13 cellular contexts compared by ENCODE assay signal in genomic region chr2:24883946-24884345, GRCh38. TPM values are rescaled to one million over a fixed set of nuclear protein-coding genes. Genes with fewer than 3 reads are reported as not detected.
DNase-seq lines count a peak whose midpoint lies in the region; ATAC-seq and TF ChIP-seq lines count a peak whose summit lies in the region.
"Had no signal": no experiment of that assay in that cellular context is flagged by ENCODE, and none has a peak within 500 bp of the region (broad histone marks: within the 10 kb centered on the region; RNA-seq: fewer than 3 reads in every experiment).

No MANE protein-coding gene starts in this region.

- in situ Hi-C loops in ACHN (cut with HindIII; ENCODE audit: low pct_ligation_motif_present, low pct_unique_long_range_greater_than_20kb, low sequenced_read_pairs), result no loop called here
- in situ Hi-C loops in HAP-1 (cut with MboI; ENCODE audit: low sequenced_read_pairs), result no loop called here

- no peak overlapping the region for H3K4me3 ChIP-seq in choroid plexus epithelial cell (ENCODE audit: low read depth, low read length)
- H3K4me3 ChIP-seq in lower lobe of right lung, result no peak overlapping the region
- no peak overlapping the region for H3K4me3 ChIP-seq in HAP-1

- H2BK5ac ChIP-seq in H9 (ENCODE audit: insufficient read length, low read length), result no peak overlapping the region

- H4K20me1 ChIP-seq in H9 (ENCODE audit: control insufficient read depth, insufficient read depth, insufficient read length), result no peaks in the 10 kb centered on the region

- H3K56ac ChIP-seq in H9 (ENCODE audit: insufficient read length, low read depth, low read length), result no peak overlapping the region

- H3T11ph ChIP-seq in H9 (ENCODE audit: low read length), result no peak overlapping the region

- H3K4me1 Mint-ChIP-seq in H9, result peaks cover 11 to 16% of the 10 kb centered on the region in 2 experiments

- no peaks in the 10 kb centered on the region for H3K9me3 ChIP-seq in lower lobe of right lung
- H3K9me3 ChIP-seq in HAP-1, result no peaks in the 10 kb centered on the region
- no peaks in the 10 kb centered on the region for H3K9me3 ChIP-seq in H9 (ENCODE audit: control insufficient read depth, low read depth, low read length)

- H2AK5ac ChIP-seq in H9 (ENCODE audit: insufficient read length, low read length), result no peak overlapping the region

- H3K4ac ChIP-seq in H9 (ENCODE audit: low read depth, low read length), result no peak overlapping the region

- H3K23me2 ChIP-seq in H9 (ENCODE audit: insufficient read length, low read depth, low read length, poor library complexity, severe bottlenecking), result no peaks in the 10 kb centered on the region

- no peak overlapping the region for H3K4me2 ChIP-seq in H9 (ENCODE audit: insufficient read depth, insufficient read length, low read length)

- H2AFZ ChIP-seq in H9 (ENCODE audit: low read length), result no peak overlapping the region

- no peaks in the 10 kb centered on the region for H3K9me3 Mint-ChIP-seq in H9
- H3K9me3 Mint-ChIP-seq: activated CD4-positive, alpha-beta T cell treated with anti-CD3 and anti-CD28 coated beads, Interleukin-2, amount 10 ng/mL, durations not matched to agents 24 days and 14 days had no signal

- peaks cover 5% of the 10 kb centered on the region for H3K4me1 ChIP-seq in lower lobe of right lung
- no peaks in the 10 kb centered on the region for H3K4me1 ChIP-seq in HAP-1
- H3K4me1 ChIP-seq in H9 (ENCODE audit: insufficient read depth, low read length), result no peaks in the 10 kb centered on the region; the same call in 1 of the 2 replicates

- H3K36me3 Mint-ChIP-seq in H9 (ENCODE audit: insufficient read depth in 1 of 3, low read depth in 3 of 3), result peaks cover 0 to 4% (median 0%) of the 10 kb centered on the region in 3 experiments; a peak in 2 of 7 replicates

- H4K91ac ChIP-seq in H9 (ENCODE audit: insufficient read length, low read depth, low read length), result no peak overlapping the region

- no peaks in the 10 kb centered on the region for H3K36me3 ChIP-seq in lower lobe of right lung
- H3K36me3 ChIP-seq in HAP-1 (replicated peaks), result peaks cover 3% of the 10 kb centered on the region

- WGBS in H9 (ENCODE audit: extremely low coverage, insufficient read length, low lambda C conversion rate), result no CpG with 5 or more reads among the region's 4 CpGs

- H3K79me2 ChIP-seq in H9 (ENCODE audit: insufficient read depth, low read length), result no peaks in the 10 kb centered on the region

- H2BK15ac ChIP-seq in H9 (ENCODE audit: low read depth, low read length), result no peak overlapping the region

- H2BK120ac ChIP-seq in H9 (ENCODE audit: low read depth, low read length, poor library complexity, severe bottlenecking), result no peak overlapping the region

- H3K27me3 Mint-ChIP-seq in H9 (ENCODE audit: low read depth), result no peaks in the 10 kb centered on the region
- H3K27me3 Mint-ChIP-seq: activated CD4-positive, alpha-beta T cell treated with anti-CD3 and anti-CD28 coated beads, Interleukin-2, amount 10 ng/mL, durations not matched to agents 24 days and 14 days; activated naive CD8-positive, alpha-beta T cell had no signal

- no peak overlapping the region for H4K5ac ChIP-seq in H9 (ENCODE audit: insufficient read length, low read depth, low read length)

- H2BK20ac ChIP-seq in H9 (ENCODE audit: low read depth, low read length, poor library complexity, severe bottlenecking), result no peak overlapping the region

- intact Hi-C loops in lower lobe of right lung (cut with DNase I), result no loop called here

- no peak overlapping the region for H3K23ac ChIP-seq in H9 (ENCODE audit: insufficient read length, low read depth, low read length)

- no peaks in the 10 kb centered on the region for H3K27me3 ChIP-seq in lower lobe of right lung (ENCODE audit: low read depth)
- H3K27me3 ChIP-seq in HAP-1 (ENCODE audit: low read depth), result no peaks in the 10 kb centered on the region
- no peaks in the 10 kb centered on the region for H3K27me3 ChIP-seq in H9 (ENCODE audit: insufficient read depth, low read length)

- H3K27ac ChIP-seq in lower lobe of right lung (peak overlapping the region; percentile 11), H9 (ENCODE audit: insufficient read length, low read depth, low read length) (no peak overlapping the region)

- no peaks in the 10 kb centered on the region for H3K79me1 ChIP-seq in H9 (ENCODE audit: insufficient read depth, low read depth, low read length, poor library complexity, severe bottlenecking)

- no peak overlapping the region for H2BK12ac ChIP-seq in H9 (ENCODE audit: insufficient read length, low read depth, low read length)

- peak overlapping the region in 1 of 3 experiments; percentile 20; a peak in 3 of 7 replicates for H3K27ac Mint-ChIP-seq in H9
- H3K27ac Mint-ChIP-seq: activated naive CD8-positive, alpha-beta T cell; nephron had no signal

- H3K18ac ChIP-seq in H9 (ENCODE audit: insufficient read length, low read depth, low read length), result no peak overlapping the region

- no peak for TF ChIP-seq CTCF in choroid plexus epithelial cell (conservative IDR thresholded peaks at IDR 0.05; ENCODE audit: low read depth, low read length)
- no peak for TF ChIP-seq CTCF in lower lobe of right lung (IDR thresholded peaks at IDR 0.05)
- TF ChIP-seq CTCF in H9 (conservative IDR thresholded peaks at IDR 0.05), result no peak

- H4K8ac ChIP-seq in H9 (replicated peaks; ENCODE audit: insufficient read length, low read depth, low read length), result no peak overlapping the region

- H3K4me3 Mint-ChIP-seq in H9, result no peak overlapping the region
- H3K4me3 Mint-ChIP-seq: activated CD4-positive, alpha-beta T cell treated with anti-CD3 and anti-CD28 coated beads, Interleukin-2, amount 10 ng/mL, durations not matched to agents 24 days and 14 days; activated naive CD8-positive, alpha-beta T cell; nephron had no signal

- DNase-seq in ACHN (peak; percentile 44), GM04504 (ENCODE audit: low read depth) (peak; percentile 44), choroid plexus epithelial cell (ENCODE audit: low read depth) (peak; percentile 32), lower lobe of right lung (no peak), HAP-1 (ENCODE audit: low spot score in 2 of 2) (no peak), NCI-H2081 treated with DMSO at 0.1 percent for 48 hours (lab: John Stamatoyannopoulos, UW) (no peak), H9 (no peak), AML-193 (lab: John Stamatoyannopoulos, UW) (no peak)
- DNase-seq: activated CD4-positive, alpha-beta T cell treated with anti-CD3 and anti-CD28 coated beads, Interleukin-2, amount 10 ng/mL, durations not matched to agents 24 days and 14 days; stimulated activated naive CD4-positive, alpha-beta T cell had no signal

- no peak overlapping the region for H3K9ac ChIP-seq in H9 (ENCODE audit: extremely low read depth, insufficient read length, low read length)

- H3K14ac ChIP-seq in H9 (ENCODE audit: insufficient read depth, low read length), result no peak overlapping the region

- no peak for ATAC-seq in lower lobe of right lung
- ATAC-seq: SK-N-SH treated with all-trans-retinoic acid at 6 μM for 48 hours had no signal

RNA-seq across cellular contexts. Expression of gene ADCY3, which starts 36.1 kb away (rescaled TPM):
- 36.1 TPM for total RNA-seq in lower lobe of right lung
- total RNA-seq in H9 (2021), result 39.5 and 43.0 TPM in 2 replicates

Comparison
In these comparisons a context has a peak if more than half of its experiments do, and no peak if none do; other contexts are left out.
1. DNase-seq: peak in ACHN (single experiment), GM04504 (single experiment) and choroid plexus epithelial cell (single experiment); none in lower lobe of right lung (single experiment), HAP-1 (0 of 2), NCI-H2081 treated with DMSO at 0.1 percent for 48 hours (single experiment), H9 (single experiment) and AML-193 (0 of 2).